In genomic region chr11:19419813-19420212, GRCh38 we compare ENCODE assay signal across 17 cellular contexts.
DNase-seq lines count a peak whose midpoint lies in the region; ATAC-seq and TF ChIP-seq lines count a peak whose summit lies in the region.
"Had no signal": no experiment of that assay in that cellular context is flagged by ENCODE, and none has a peak within 500 bp of the region (broad histone marks: within the 10 kb centered on the region; RNA-seq: fewer than 3 reads in every experiment).

No MANE protein-coding gene starts in this region.

- H3K9me3 ChIP-seq in left lung, result no peaks in the 10 kb centered on the region
- H3K9me3 ChIP-seq in upper lobe of right lung, result no peaks in the 10 kb centered on the region
- H3K9me3 ChIP-seq: esophagus squamous epithelium, right atrium auricular region had no signal

- H3K4me3 Mint-ChIP-seq in chondrocyte (ENCODE audit: unreplicated experiment), result peak overlapping the region; percentile 17
- H3K4me3 Mint-ChIP-seq: activated CD8-positive, alpha-beta memory T cell treated with anti-CD3 and anti-CD28 coated beads, Interleukin-2, amount 10 ng/mL, durations not matched to agents 7 days and 5 days; CD4-positive, CD25-positive, alpha-beta regulatory T cell; T-helper 17 cell had no signal

- no peak overlapping the region for H3K4me3 ChIP-seq in left lung
- no peak overlapping the region for H3K4me3 ChIP-seq in upper lobe of right lung
- H3K4me3 ChIP-seq: esophagus squamous epithelium, right atrium auricular region had no signal

- H3K4me1 ChIP-seq in left lung (no peaks in the 10 kb centered on the region), upper lobe of right lung (peaks cover 7% of the 10 kb centered on the region)
- H3K4me1 ChIP-seq: esophagus squamous epithelium, right atrium auricular region had no signal

- intact Hi-C loops in left lung (cut with DNase I) (no loop called here), upper lobe of right lung (cut with DNase I) (no loop called here)

- H3K36me3 ChIP-seq in left lung, result no peaks in the 10 kb centered on the region
- H3K36me3 ChIP-seq in upper lobe of right lung, result no peaks in the 10 kb centered on the region
- H3K36me3 ChIP-seq: esophagus squamous epithelium, right atrium auricular region had no signal

- ATAC-seq in left lung, result peak; percentile 92
- peak; percentile 84 for ATAC-seq in upper lobe of right lung
- ATAC-seq in GM21723 (IDR thresholded peaks at IDR 0.05; ENCODE audit: unreplicated experiment), result no peak
- ATAC-seq in GM19455 (IDR thresholded peaks at IDR 0.05; ENCODE audit: unreplicated experiment), result no peak
- ATAC-seq: activated CD8-positive, alpha-beta memory T cell treated with anti-CD3 and anti-CD28 coated beads, Interleukin-2, amount 10 ng/mL, durations not matched to agents 7 days and 5 days; T-helper 17 cell had no signal

- H3K27me3 Mint-ChIP-seq in chondrocyte (ENCODE audit: low read depth), result peaks cover 5% of the 10 kb centered on the region

- peaks cover 12% of the 10 kb centered on the region for H3K9me3 Mint-ChIP-seq in chondrocyte (ENCODE audit: low read depth)

- peak; percentile 86 for DNase-seq in NCI-H226
- DNase-seq in chondrocyte (ENCODE audit: low spot score), result no peak
- DNase-seq in left lung, result no peak
- DNase-seq in upper lobe of right lung, result no peak
- no peak for DNase-seq in stimulated activated naive CD4-positive, alpha-beta T cell (lab: John Stamatoyannopoulos, UW)
- DNase-seq: activated CD4-positive, alpha-beta T cell treated with anti-CD3 and anti-CD28 coated beads for 1 hour; activated CD8-positive, alpha-beta memory T cell treated with anti-CD3 and anti-CD28 coated beads, Interleukin-2, amount 10 ng/mL, durations not matched to agents 7 days and 5 days; activated effector memory CD4-positive, alpha-beta T cell treated with Interleukin-2 at 50 U/mL for 16 hours; anterior cingulate cortex; CD4-positive, CD25-positive, alpha-beta regulatory T cell; esophagus squamous epithelium; mesendoderm; stimulated activated CD4-positive, alpha-beta T cell treated with anti-CD3 and anti-CD28 coated beads, Interleukin-2, amount 100 ng/mL, for 24 hours; T-helper 17 cell had no signal

- peak overlapping the region; percentile 60 for H3K27ac Mint-ChIP-seq in chondrocyte (ENCODE audit: unreplicated experiment)
- H3K27ac Mint-ChIP-seq: activated CD8-positive, alpha-beta memory T cell treated with anti-CD3 and anti-CD28 coated beads, Interleukin-2, amount 10 ng/mL, durations not matched to agents 7 days and 5 days; CD4-positive, CD25-positive, alpha-beta regulatory T cell; T-helper 17 cell had no signal

- H3K4me1 Mint-ChIP-seq in chondrocyte (ENCODE audit: low read depth), result peaks cover 20% of the 10 kb centered on the region
- H3K4me1 Mint-ChIP-seq: activated CD8-positive, alpha-beta memory T cell treated with anti-CD3 and anti-CD28 coated beads, Interleukin-2, amount 10 ng/mL, durations not matched to agents 7 days and 5 days; CD4-positive, CD25-positive, alpha-beta regulatory T cell; T-helper 17 cell had no signal

- no peak for TF ChIP-seq CTCF in chondrocyte (IDR thresholded peaks at IDR 0.05)
- no peak for TF ChIP-seq CTCF in left lung (IDR thresholded peaks at IDR 0.05)
- TF ChIP-seq CTCF in upper lobe of right lung (IDR thresholded peaks at IDR 0.05), result no peak

- H3K36me3 Mint-ChIP-seq in chondrocyte (ENCODE audit: low read depth), result peaks cover 2% of the 10 kb centered on the region
- H3K36me3 Mint-ChIP-seq: activated CD8-positive, alpha-beta memory T cell treated with anti-CD3 and anti-CD28 coated beads, Interleukin-2, amount 10 ng/mL, durations not matched to agents 7 days and 5 days; CD4-positive, CD25-positive, alpha-beta regulatory T cell had no signal

- H3K27ac ChIP-seq in left lung, result peak overlapping the region in 1 of 2 donors; percentile 45
- peak overlapping the region; percentile 39 for H3K27ac ChIP-seq in upper lobe of right lung
- H3K27ac ChIP-seq: esophagus squamous epithelium, right atrium auricular region had no signal

- H3K27me3 ChIP-seq in left lung (no peaks in the 10 kb centered on the region), upper lobe of right lung (no peaks in the 10 kb centered on the region)
- H3K27me3 ChIP-seq: esophagus squamous epithelium, right atrium auricular region had no signal

Comparison
In these comparisons a context has a peak if more than half of its experiments do, and no peak if none do; other contexts are left out.
1. ATAC-seq: peak in left lung (single experiment) and upper lobe of right lung (single experiment); none in GM21723 (single experiment) and GM19455 (single experiment).